In genomic region chr6:24718449-24719124, GRCh38 we compare ENCODE assay signal across 8 cellular contexts. TPM values are rescaled to one million over a fixed set of nuclear protein-coding genes. Genes with fewer than 3 reads are reported as not detected.
DNase-seq lines count a peak whose midpoint lies in the region; FAIRE-seq and TF ChIP-seq lines count a peak whose summit lies in the region.

No MANE protein-coding gene starts in this region.

- H3K36me3 ChIP-seq in Karpas-422 (ENCODE audit: insufficient read depth, low read length) (peaks cover 56% of the 10 kb centered on the region), muscle layer of duodenum (ENCODE audit: control insufficient read depth in 1 of 2, insufficient read depth in 2 of 2, low read length in 2 of 2) (peaks cover 20 to 22% of the 10 kb centered on the region in 2 donors)

- no peak overlapping the region for H2AFZ ChIP-seq in Karpas-422 (ENCODE audit: low read length)

- DNase-seq in AG10803 (ENCODE audit: low read depth), result no peak
- DNase-seq in Karpas-422, result no peak
- no peak for DNase-seq in cardiac fibroblast (ENCODE audit: low read depth in 2 of 2)
- DNase-seq in NCI-H510A treated with DMSO at 0.1 percent for 48 hours (lab: John Stamatoyannopoulos, UW), result no peak
- DNase-seq in cortex of kidney (lab: John Stamatoyannopoulos, UW), result no peak
- DNase-seq in ureter (ENCODE audit: low spot score), result no peak
- no peak for DNase-seq in HTR-8/SVneo (ENCODE audit: insufficient read length, low spot score)

- H3K4me1 ChIP-seq in Karpas-422 (ENCODE audit: low read length) (peaks cover 45% of the 10 kb centered on the region), muscle layer of duodenum (ENCODE audit: control insufficient read depth in 1 of 2, insufficient read depth in 2 of 2, low read length in 2 of 2) (peaks cover 13 to 44% of the 10 kb centered on the region in 2 donors)

- H3K27me3 ChIP-seq in Karpas-422 (ENCODE audit: low read length), result no peaks in the 10 kb centered on the region
- H3K27me3 ChIP-seq in muscle layer of duodenum (ENCODE audit: low read depth, low read length), result no peaks in the 10 kb centered on the region

- H3K27ac ChIP-seq in Karpas-422 (ENCODE audit: low read length) (peak overlapping the region; percentile 40), muscle layer of duodenum (ENCODE audit: low read length) (peak overlapping the region; percentile 99)

- peaks cover 70% of the 10 kb centered on the region for H3K79me2 ChIP-seq in Karpas-422 (ENCODE audit: low read length)

- H3K4me3 ChIP-seq in AG10803 (ENCODE audit: low read length) (peak overlapping the region; percentile 77), Karpas-422 (ENCODE audit: low read length) (peak overlapping the region; percentile 99), cardiac fibroblast (replicated peaks in 1 of 2; ENCODE audit: low read depth in 2 of 2, low read length in 2 of 2) (peak overlapping the region; percentile 86 to 98), muscle layer of duodenum (ENCODE audit: low read depth in 1 of 2, low read length in 2 of 2) (peak overlapping the region; percentile 86 to 91)

- peak overlapping the region; percentile 100 for H3K9ac ChIP-seq in Karpas-422 (ENCODE audit: low read length)

- H3K4me2 ChIP-seq in Karpas-422 (ENCODE audit: low read depth, low read length, poor library complexity, severe bottlenecking), result peak overlapping the region; percentile 97

- 0 out of 2 replicates have a peak, but pooled peaks cover 3% of the 10 kb centered on the region for H3K9me2 ChIP-seq in Karpas-422 (replicated peaks; ENCODE audit: insufficient read depth, low read length)

- H4K20me1 ChIP-seq in Karpas-422 (ENCODE audit: insufficient read depth, low read depth, low read length), result peaks cover 43% of the 10 kb centered on the region

- FAIRE-seq in HTR-8/SVneo (lab: Jason Lieb, UNC), result no peak

- TF ChIP-seq CTCF in AG10803 (conservative IDR thresholded peaks at IDR 0.05; ENCODE audit: low read length) (no peak), cardiac fibroblast (IDR thresholded peaks at IDR 0.05; ENCODE audit: low read depth, low read length) (no peak)

- H3K9me3 ChIP-seq in Karpas-422 (ENCODE audit: low read length) (no peaks in the 10 kb centered on the region), muscle layer of duodenum (ENCODE audit: control insufficient read depth in 1 of 2, low read length in 2 of 2) (no peaks in the 10 kb centered on the region)

RNA-seq across cellular contexts. Expression of gene C6orf62, which starts 0.4 kb away (rescaled TPM):
- 49.7 and 123 TPM in 2 replicates for total RNA-seq in Karpas-422 (2014; rRNA removed; shearing (Covaris generic); ENCODE audit: low replicate concordance)
- total RNA-seq in ureter, result 111 TPM

RNA-seq across cellular contexts. Expression of gene ACOT13, which starts 51.7 kb away (rescaled TPM):
- 9.4 and 15.7 TPM in 2 replicates for total RNA-seq in Karpas-422 (2014; rRNA removed; shearing (Covaris generic); ENCODE audit: low replicate concordance)
- 16.8 TPM for total RNA-seq in ureter

RNA-seq across cellular contexts. Expression of gene TDP2, which starts 51.9 kb away (rescaled TPM):
- 30.1 and 49.3 TPM in 2 replicates for total RNA-seq in Karpas-422 (2014; rRNA removed; shearing (Covaris generic); ENCODE audit: low replicate concordance)
- total RNA-seq in ureter, result 54.4 TPM

RNA-seq across cellular contexts. Expression of gene GMNN, which starts 56.1 kb away (rescaled TPM):
- 23.3 and 29.6 TPM in 2 replicates for total RNA-seq in Karpas-422 (2014; rRNA removed; shearing (Covaris generic); ENCODE audit: low replicate concordance)
- total RNA-seq in ureter, result 67.5 TPM
